Comparison of ENCODE assay signal across 15 cellular contexts in genomic region chr17:79804856-79805696, GRCh38. TPM values are rescaled to one million over a fixed set of nuclear protein-coding genes. Genes with fewer than 3 reads are reported as not detected.
DNase-seq lines count a peak whose midpoint lies in the region; ATAC-seq, FAIRE-seq and TF ChIP-seq lines count a peak whose summit lies in the region.
"Had no signal": no experiment of that assay in that cellular context is flagged by ENCODE, and none has a peak within 500 bp of the region (broad histone marks: within the 10 kb centered on the region; RNA-seq: fewer than 3 reads in every experiment).

No MANE protein-coding gene starts in this region.

- H3K4me3 ChIP-seq in Loucy (ENCODE audit: low read length, poor library complexity, severe bottlenecking) (peak overlapping the region; percentile 72), pancreas (no peak overlapping the region)

- TF ChIP-seq CTCF in Loucy (conservative IDR thresholded peaks at IDR 0.05; ENCODE audit: low read length) (no peak), pancreas (IDR thresholded peaks at IDR 0.05) (no peak)

- H3K36me3 Mint-ChIP-seq in effector memory CD8-positive, alpha-beta T cell (ENCODE audit: insufficient read depth), result peaks cover 46% of the 10 kb centered on the region

- peaks cover 39% of the 10 kb centered on the region for H3K79me2 ChIP-seq in Loucy (ENCODE audit: insufficient read depth, low read length)

- H3K27me3 ChIP-seq in Loucy (ENCODE audit: insufficient read depth, low read length, poor library complexity, severe bottlenecking), result no peaks in the 10 kb centered on the region
- H3K27me3 ChIP-seq in pancreas, result peaks cover 3 to 72% (median 23%) of the 10 kb centered on the region in 4 donors

- H3K4me1 ChIP-seq in Loucy (ENCODE audit: insufficient read depth, low read length, poor library complexity, severe bottlenecking) (peaks cover 66% of the 10 kb centered on the region), pancreas (peaks cover 0 to 16% (median 10%) of the 10 kb centered on the region in 3 donors)

- peak overlapping the region; percentile 94 for H3K4me2 ChIP-seq in Loucy (ENCODE audit: low read depth, low read length, poor library complexity, severe bottlenecking)

- no peak overlapping the region for H2AFZ ChIP-seq in Loucy (ENCODE audit: low read length)

- peak overlapping the region; percentile 86 for H3K9ac ChIP-seq in Loucy (ENCODE audit: low read depth, low read length, poor library complexity, severe bottlenecking)

- H3K4me1 Mint-ChIP-seq in effector memory CD8-positive, alpha-beta T cell (ENCODE audit: low read depth in 2 of 2), result peaks cover 19 to 20% of the 10 kb centered on the region in 2 donors

- no peak overlapping the region for H3K27ac ChIP-seq in pancreas
- H3K27ac ChIP-seq: heart left ventricle, tibial nerve had no signal

- peak overlapping the region; percentile 68 to 77 for H3K4me3 Mint-ChIP-seq in effector memory CD8-positive, alpha-beta T cell
- H3K4me3 Mint-ChIP-seq: endodermal cell had no signal

- H3K27me3 Mint-ChIP-seq in effector memory CD8-positive, alpha-beta T cell, result peaks cover 71 to 93% of the 10 kb centered on the region in 2 donors

- H3K9me3 Mint-ChIP-seq in effector memory CD8-positive, alpha-beta T cell, result no peaks in the 10 kb centered on the region

- intact Hi-C loops in pancreas (cut with DNase I), result loop anchor here in 2 of 3 donors (5.0 to 10.0 kb wide), 2 partner anchors 180 to 187 kb away; no protein-coding TSS in a partner anchor
- intact Hi-C loops in left colon (cut with DNase I, micrococcal nuclease), result loop anchor here (5.0 kb wide), 2 partner anchors 32 to 37 kb away; partner anchors contain the start of gene CBX4 (in 1 of the 2)

- ATAC-seq in GM19035 (IDR thresholded peaks at IDR 0.05; ENCODE audit: unreplicated experiment) (peak; percentile 9), pancreas (no peak), HG02981 (IDR thresholded peaks at IDR 0.05; ENCODE audit: unreplicated experiment) (no peak), left colon (no peak)
- ATAC-seq in effector memory CD8-positive, alpha-beta T cell (replicated peaks), result no peak
- ATAC-seq: heart left ventricle, Right ventricle myocardium inferior had no signal

- no peaks in the 10 kb centered on the region for H4K20me1 ChIP-seq in Loucy (ENCODE audit: insufficient read depth, low read length, poor library complexity, severe bottlenecking)

- FAIRE-seq in pancreas (lab: Jason Lieb, UNC), result no peak
- FAIRE-seq: astrocyte had no signal

- WGBS in pancreas, 2 donors, result 27% methylated on average over 22 of the region's 22 CpGs

- H3K9me3 ChIP-seq in Loucy (ENCODE audit: insufficient read depth, low read depth, low read length), result no peaks in the 10 kb centered on the region
- H3K9me3 ChIP-seq in pancreas, result no peaks in the 10 kb centered on the region
- H3K9me3 ChIP-seq: heart left ventricle, tibial nerve had no signal

- H3K36me3 ChIP-seq in Loucy (ENCODE audit: insufficient read depth, low read length), result no peaks in the 10 kb centered on the region
- no peaks in the 10 kb centered on the region for H3K36me3 ChIP-seq in pancreas
- H3K36me3 ChIP-seq: heart left ventricle, tibial nerve had no signal

- H3K9me2 ChIP-seq in Loucy (replicated peaks; ENCODE audit: low read depth, low read length), result no peaks in the 10 kb centered on the region

- peak overlapping the region; percentile 36 to 87 for H3K27ac Mint-ChIP-seq in effector memory CD8-positive, alpha-beta T cell
- H3K27ac Mint-ChIP-seq: endodermal cell had no signal

- DNase-seq in CD1c-positive myeloid dendritic cell (ENCODE audit: extremely low spot score) (peak; percentile 41), pancreas (no peak), SHP77 treated with DMSO at 0.1 percent for 48 hours (lab: John Stamatoyannopoulos, UW) (no peak), left colon (no peak)
- DNase-seq in effector memory CD8-positive, alpha-beta T cell, result no peak
- DNase-seq: heart left ventricle, KG1, NCI-H226 had no signal

- H3F3A ChIP-seq in Loucy (ENCODE audit: low read depth), result 0 out of 2 replicates have a peak, but pooled peaks cover 6% of the 10 kb centered on the region

RNA-seq across cellular contexts. Expression of gene CBX8, which starts 8.2 kb away (rescaled TPM):
- total RNA-seq in pancreas (1 to 10 TPM; 1.6 to 5.7 (median 3.6) TPM), left colon (1 to 10 TPM; 4.0 to 6.5 TPM)
- polyA plus RNA-seq in pancreas, result 1 to 10 TPM; 4.5 to 5.2 TPM

RNA-seq across cellular contexts. Expression of gene CBX2, which starts 27.1 kb away (rescaled TPM):
- total RNA-seq in pancreas (1 to 10 TPM; 1.1 to 3.1 (median 1.8) TPM), left colon (under 1 TPM; 0.49 to 0.78 TPM)
- polyA plus RNA-seq in pancreas, result 1 to 10 TPM; 2.6 to 3.2 TPM

RNA-seq across cellular contexts. Expression of gene CBX4, which starts 34.2 kb away (rescaled TPM):
- total RNA-seq in pancreas (10 to 100 TPM; 11.1 to 42.4 (median 18.0) TPM), left colon (10 to 100 TPM; 12.1 to 14.5 TPM)
- polyA plus RNA-seq in pancreas, result 10 to 100 TPM; 15.0 to 18.5 TPM
